In genomic region chr13:38341149-38341692, GRCh38 we compare ENCODE assay signal across 1 cellular context.
A peak's percentile ranks its signal among the peaks of the same experiment; 100 is the strongest.
TF ChIP-seq lines count a peak whose summit lies in the region.

No MANE protein-coding gene starts in this region.

TF ChIP-seq in K562, 482 proteins besides CTCF, POLR2A, EP300 and RAD21 (continued from another document and continues in another):
- TF ChIP-seq ARID3B (CRISPR knock-in tag; IDR thresholded peaks at IDR 0.05; ENCODE audit: borderline replicate concordance) (no peak), SRF (CRISPR knock-in tag; IDR thresholded peaks at IDR 0.05) (no peak), ZBED1 (IDR thresholded peaks at IDR 0.05) (no peak), FOXP1 (CRISPR knock-in tag; IDR thresholded peaks at IDR 0.05) (no peak), MTA2 (IDR thresholded peaks at IDR 0.05; ENCODE audit: low read depth) (0 out of 2 replicates have a peak, but pooled peaks have one; percentile 30), RBM39 (optimal IDR thresholded peaks at IDR 0.05; ENCODE audit: low read depth, low read length) (no peak), ZNF778 (CRISPR knock-in tag; IDR thresholded peaks at IDR 0.05) (no peak), AFF1 (IDR thresholded peaks at IDR 0.05; ENCODE audit: low read depth in 1 of 2, partially characterized antibody in 2 of 2) (no peak), CSDE1 (IDR thresholded peaks at IDR 0.05) (no peak), DPF2 (IDR thresholded peaks at IDR 0.05) (peak; percentile 40; the same call in 1 of the 2 replicates), NFIC (IDR thresholded peaks at IDR 0.05) (0 out of 2 replicates have a peak, but pooled peaks have one; percentile 22), ARID1B (IDR thresholded peaks at IDR 0.05) (peak; percentile 60), NR1H2 (CRISPR knock-in tag; IDR thresholded peaks at IDR 0.05) (no peak), SMARCE1 (IDR thresholded peaks at IDR 0.05) (0 out of 2 replicates have a peak, but pooled peaks have one; percentile 21), DDX20 (tag; IDR thresholded peaks at IDR 0.05; ENCODE audit: low read depth) (no peak), TRIM24 (IDR thresholded peaks at IDR 0.05) (0 out of 4 replicates have a peak, but pooled peaks of 1 of the 2 experiments have one; percentile 20), KLF13 (tag; IDR thresholded peaks at IDR 0.05; ENCODE audit: borderline replicate concordance, low read depth) (no peak), EHMT2 (IDR thresholded peaks at IDR 0.05) (peak; percentile 16; the same call in 1 of the 2 replicates), NR2C1 (IDR thresholded peaks at IDR 0.05) (no peak), NR2C1 (tag; IDR thresholded peaks at IDR 0.05) (no peak), PTTG1 (tag; IDR thresholded peaks at IDR 0.05; ENCODE audit: low read depth) (no peak), KAT8 (IDR thresholded peaks at IDR 0.05; ENCODE audit: low read depth) (no peak), ZNF12 (CRISPR knock-in tag; IDR thresholded peaks at IDR 0.05) (no peak), U2AF1 (optimal IDR thresholded peaks at IDR 0.05; ENCODE audit: low read depth, low read length) (no peak), PPARD (CRISPR knock-in tag; IDR thresholded peaks at IDR 0.05) (no peak), ZNF121 (CRISPR knock-in tag; conservative IDR thresholded peaks at IDR 0.05) (no peak), CBX1 (IDR thresholded peaks at IDR 0.05; ENCODE audit: low read depth) (no peak), KLF1 (tag; IDR thresholded peaks at IDR 0.05) (no peak), FOXA1 (IDR thresholded peaks at IDR 0.05; ENCODE audit: borderline replicate concordance) (no peak), ZFP36 (IDR thresholded peaks at IDR 0.05; ENCODE audit: low read depth, low read length, partially characterized antibody) (no peak)
- TF ChIP-seq, protein P1, sequence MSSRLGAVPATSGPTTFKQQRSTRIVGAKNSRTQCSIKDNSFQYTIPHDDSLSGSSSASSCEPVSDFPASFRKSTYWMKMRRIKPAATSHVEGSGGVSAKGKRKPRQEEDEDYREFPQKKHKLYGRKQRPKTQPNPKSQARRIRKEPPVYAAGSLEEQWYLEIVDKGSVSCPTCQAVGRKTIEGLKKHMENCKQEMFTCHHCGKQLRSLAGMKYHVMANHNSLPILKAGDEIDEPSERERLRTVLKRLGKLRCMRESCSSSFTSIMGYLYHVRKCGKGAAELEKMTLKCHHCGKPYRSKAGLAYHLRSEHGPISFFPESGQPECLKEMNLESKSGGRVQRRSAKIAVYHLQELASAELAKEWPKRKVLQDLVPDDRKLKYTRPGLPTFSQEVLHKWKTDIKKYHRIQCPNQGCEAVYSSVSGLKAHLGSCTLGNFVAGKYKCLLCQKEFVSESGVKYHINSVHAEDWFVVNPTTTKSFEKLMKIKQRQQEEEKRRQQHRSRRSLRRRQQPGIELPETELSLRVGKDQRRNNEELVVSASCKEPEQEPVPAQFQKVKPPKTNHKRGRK (tag; IDR thresholded peaks at IDR 0.05): no peak
- TF ChIP-seq, protein P2, sequence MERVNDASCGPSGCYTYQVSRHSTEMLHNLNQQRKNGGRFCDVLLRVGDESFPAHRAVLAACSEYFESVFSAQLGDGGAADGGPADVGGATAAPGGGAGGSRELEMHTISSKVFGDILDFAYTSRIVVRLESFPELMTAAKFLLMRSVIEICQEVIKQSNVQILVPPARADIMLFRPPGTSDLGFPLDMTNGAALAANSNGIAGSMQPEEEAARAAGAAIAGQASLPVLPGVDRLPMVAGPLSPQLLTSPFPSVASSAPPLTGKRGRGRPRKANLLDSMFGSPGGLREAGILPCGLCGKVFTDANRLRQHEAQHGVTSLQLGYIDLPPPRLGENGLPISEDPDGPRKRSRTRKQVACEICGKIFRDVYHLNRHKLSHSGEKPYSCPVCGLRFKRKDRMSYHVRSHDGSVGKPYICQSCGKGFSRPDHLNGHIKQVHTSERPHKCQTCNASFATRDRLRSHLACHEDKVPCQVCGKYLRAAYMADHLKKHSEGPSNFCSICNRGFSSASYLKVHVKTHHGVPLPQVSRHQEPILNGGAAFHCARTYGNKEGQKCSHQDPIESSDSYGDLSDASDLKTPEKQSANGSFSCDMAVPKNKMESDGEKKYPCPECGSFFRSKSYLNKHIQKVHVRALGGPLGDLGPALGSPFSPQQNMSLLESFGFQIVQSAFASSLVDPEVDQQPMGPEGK (CRISPR knock-in tag; IDR thresholded peaks at IDR 0.05; ENCODE audit: borderline replicate concordance): no peak
- TF ChIP-seq, protein P3, sequence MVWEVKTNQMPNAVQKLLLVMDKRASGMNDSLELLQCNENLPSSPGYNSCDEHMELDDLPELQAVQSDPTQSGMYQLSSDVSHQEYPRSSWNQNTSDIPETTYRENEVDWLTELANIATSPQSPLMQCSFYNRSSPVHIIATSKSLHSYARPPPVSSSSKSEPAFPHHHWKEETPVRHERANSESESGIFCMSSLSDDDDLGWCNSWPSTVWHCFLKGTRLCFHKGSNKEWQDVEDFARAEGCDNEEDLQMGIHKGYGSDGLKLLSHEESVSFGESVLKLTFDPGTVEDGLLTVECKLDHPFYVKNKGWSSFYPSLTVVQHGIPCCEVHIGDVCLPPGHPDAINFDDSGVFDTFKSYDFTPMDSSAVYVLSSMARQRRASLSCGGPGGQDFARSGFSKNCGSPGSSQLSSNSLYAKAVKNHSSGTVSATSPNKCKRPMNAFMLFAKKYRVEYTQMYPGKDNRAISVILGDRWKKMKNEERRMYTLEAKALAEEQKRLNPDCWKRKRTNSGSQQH (CRISPR knock-in tag; IDR thresholded peaks at IDR 0.05): no peak
- TF ChIP-seq, protein P4, sequence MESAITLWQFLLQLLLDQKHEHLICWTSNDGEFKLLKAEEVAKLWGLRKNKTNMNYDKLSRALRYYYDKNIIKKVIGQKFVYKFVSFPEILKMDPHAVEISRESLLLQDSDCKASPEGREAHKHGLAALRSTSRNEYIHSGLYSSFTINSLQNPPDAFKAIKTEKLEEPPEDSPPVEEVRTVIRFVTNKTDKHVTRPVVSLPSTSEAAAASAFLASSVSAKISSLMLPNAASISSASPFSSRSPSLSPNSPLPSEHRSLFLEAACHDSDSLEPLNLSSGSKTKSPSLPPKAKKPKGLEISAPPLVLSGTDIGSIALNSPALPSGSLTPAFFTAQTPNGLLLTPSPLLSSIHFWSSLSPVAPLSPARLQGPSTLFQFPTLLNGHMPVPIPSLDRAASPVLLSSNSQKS (CRISPR knock-in tag; IDR thresholded peaks at IDR 0.05): no peak
- TF ChIP-seq, protein P5, sequence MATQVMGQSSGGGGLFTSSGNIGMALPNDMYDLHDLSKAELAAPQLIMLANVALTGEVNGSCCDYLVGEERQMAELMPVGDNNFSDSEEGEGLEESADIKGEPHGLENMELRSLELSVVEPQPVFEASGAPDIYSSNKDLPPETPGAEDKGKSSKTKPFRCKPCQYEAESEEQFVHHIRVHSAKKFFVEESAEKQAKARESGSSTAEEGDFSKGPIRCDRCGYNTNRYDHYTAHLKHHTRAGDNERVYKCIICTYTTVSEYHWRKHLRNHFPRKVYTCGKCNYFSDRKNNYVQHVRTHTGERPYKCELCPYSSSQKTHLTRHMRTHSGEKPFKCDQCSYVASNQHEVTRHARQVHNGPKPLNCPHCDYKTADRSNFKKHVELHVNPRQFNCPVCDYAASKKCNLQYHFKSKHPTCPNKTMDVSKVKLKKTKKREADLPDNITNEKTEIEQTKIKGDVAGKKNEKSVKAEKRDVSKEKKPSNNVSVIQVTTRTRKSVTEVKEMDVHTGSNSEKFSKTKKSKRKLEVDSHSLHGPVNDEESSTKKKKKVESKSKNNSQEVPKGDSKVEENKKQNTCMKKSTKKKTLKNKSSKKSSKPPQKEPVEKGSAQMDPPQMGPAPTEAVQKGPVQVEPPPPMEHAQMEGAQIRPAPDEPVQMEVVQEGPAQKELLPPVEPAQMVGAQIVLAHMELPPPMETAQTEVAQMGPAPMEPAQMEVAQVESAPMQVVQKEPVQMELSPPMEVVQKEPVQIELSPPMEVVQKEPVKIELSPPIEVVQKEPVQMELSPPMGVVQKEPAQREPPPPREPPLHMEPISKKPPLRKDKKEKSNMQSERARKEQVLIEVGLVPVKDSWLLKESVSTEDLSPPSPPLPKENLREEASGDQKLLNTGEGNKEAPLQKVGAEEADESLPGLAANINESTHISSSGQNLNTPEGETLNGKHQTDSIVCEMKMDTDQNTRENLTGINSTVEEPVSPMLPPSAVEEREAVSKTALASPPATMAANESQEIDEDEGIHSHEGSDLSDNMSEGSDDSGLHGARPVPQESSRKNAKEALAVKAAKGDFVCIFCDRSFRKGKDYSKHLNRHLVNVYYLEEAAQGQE (CRISPR knock-in tag; IDR thresholded peaks at IDR 0.05; ENCODE audit: low read depth): no peak
